ENCODE assay signal across 24 cellular contexts in genomic region chr7:124275411-124275810, GRCh38.
DNase-seq lines count a peak whose midpoint lies in the region; ATAC-seq and TF ChIP-seq lines count a peak whose summit lies in the region.
"Had no signal": no experiment of that assay in that cellular context is flagged by ENCODE, and none has a peak within 500 bp of the region (broad histone marks: within the 10 kb centered on the region; RNA-seq: fewer than 3 reads in every experiment).

No MANE protein-coding gene starts in this region.

- DNase-seq in IMR-90 = peak; percentile 9
- DNase-seq in NCI-H345 (lab: John Stamatoyannopoulos, UW) = peak; percentile 56
- peak; percentile 93 for DNase-seq in SK-MEL-5 (ENCODE audit: low read depth, low spot score)
- DNase-seq in BE2C = no peak
- DNase-seq in NOMO-1 treated with dmso at 0.1 percent for 144 hours (lab: John Stamatoyannopoulos, UW; ENCODE audit: unreplicated experiment) = no peak
- DNase-seq: activated CD4-positive, CD25-positive, alpha-beta regulatory T cell; activated naive CD4-positive, alpha-beta T cell treated with Interleukin-2 at 50 U/mL for 16 hours; dorsolateral prefrontal cortex; GOT3; immature natural killer cell; KG1; NCI-H2029; NCI-H446; SIG-M5; stimulated activated CD4-positive, alpha-beta T cell treated with anti-CD3 and anti-CD28 coated beads, Interleukin-4, amount 100 ng/mL, for 4 hours; substantia nigra; T-cell; upper lobe of left lung had no signal

- no peak overlapping the region for H3K56ac ChIP-seq in IMR-90 (ENCODE audit: extremely low read depth, insufficient read depth, low read length)

- CTCF ChIA-PET in IMR-90 (lab: Yijun Ruan, JAX) = interaction anchor here (1.2 kb wide), 1 partner anchor 11 kb away, joined by 3 read pairs; no protein-coding TSS in a partner anchor

- no peak overlapping the region for H3K4me2 ChIP-seq in IMR-90 (ENCODE audit: low read depth, low read length)
- H3K4me2 ChIP-seq: hepatocyte had no signal

- H2BK5ac ChIP-seq in IMR-90 (ENCODE audit: low read depth, low read length, poor library complexity, severe bottlenecking) = no peak overlapping the region

- H3K14ac ChIP-seq in IMR-90 (replicated peaks; ENCODE audit: low read depth, low read length) = no peak overlapping the region

- H4K8ac ChIP-seq in IMR-90 (ENCODE audit: low read depth in 2 of 2, low read length in 2 of 2) = no peak overlapping the region

- H3K27me3 ChIP-seq in IMR-90 (ENCODE audit: control insufficient read depth, insufficient read depth, low read length) = no peaks in the 10 kb centered on the region
- no peaks in the 10 kb centered on the region for H3K27me3 ChIP-seq in BE2C
- H3K27me3 ChIP-seq: adrenal gland, dorsolateral prefrontal cortex, gastroesophageal sphincter, hepatocyte, upper lobe of left lung had no signal

- H3K4ac ChIP-seq in IMR-90 (ENCODE audit: low read depth, low read length) = no peak overlapping the region

- no peak overlapping the region for H2BK20ac ChIP-seq in IMR-90 (ENCODE audit: low read depth, low read length)

- POLR2A ChIA-PET in IMR-90 (lab: Charles Lee; ENCODE audit: unreplicated experiment) = no interaction called here

- H4K20me1 ChIP-seq in IMR-90 (ENCODE audit: insufficient read depth, low read length) = no peaks in the 10 kb centered on the region

- TF ChIP-seq POLR2A in IMR-90 (IDR thresholded peaks at IDR 0.05; ENCODE audit: low read depth, low read length) = no peak

- WGBS in IMR-90 (ENCODE audit: extremely low coverage in 2 of 2, insufficient read length in 1 of 2), 2 experiments = no CpG with 5 or more reads among the region's 3 CpGs

- ATAC-seq in IMR-90 (ENCODE audit: low read depth) (no peak; the same call in 1 of the 2 replicates), HG03521 (IDR thresholded peaks at IDR 0.05; ENCODE audit: unreplicated experiment) (no peak), HG02870 (IDR thresholded peaks at IDR 0.05; ENCODE audit: unreplicated experiment) (no peak)
- ATAC-seq: gastroesophageal sphincter; stimulated activated memory B cell treated with anti-CD40 and anti-IgM and Interleukin-4, amounts not matched to agents 10 μg/mL and 1 μg/mL and 100 μg/mL, for 72 hours; T-cell had no signal

- H3K9ac ChIP-seq in IMR-90 (ENCODE audit: low read depth, low read length) = no peak overlapping the region

- no peak overlapping the region for H2AFZ ChIP-seq in IMR-90 (replicated peaks; ENCODE audit: low read length, poor library complexity)
- H2AFZ ChIP-seq: hepatocyte had no signal

- H2BK15ac ChIP-seq in IMR-90 (ENCODE audit: low read depth, low read length) = no peak overlapping the region

- H3K9me1 ChIP-seq in IMR-90 (ENCODE audit: insufficient read depth, low read length) = no peaks in the 10 kb centered on the region

- no peaks in the 10 kb centered on the region for H3K9me3 ChIP-seq in IMR-90 (ENCODE audit: control insufficient read depth, insufficient read depth, low read length)
- H3K9me3 ChIP-seq in BE2C = no peaks in the 10 kb centered on the region
- H3K9me3 ChIP-seq: adrenal gland, gastroesophageal sphincter, upper lobe of left lung had no signal

- no peak overlapping the region for H3K27ac ChIP-seq in IMR-90 (ENCODE audit: insufficient read depth, low read length)
- H3K27ac ChIP-seq: adrenal gland, dorsolateral prefrontal cortex, gastroesophageal sphincter, hepatocyte, upper lobe of left lung had no signal

- no peak overlapping the region for H2AK9ac ChIP-seq in IMR-90 (replicated peaks; ENCODE audit: low read depth, low read length, poor library complexity)

- no peak overlapping the region for H3K23ac ChIP-seq in IMR-90 (ENCODE audit: low read depth, low read length)

- no peaks in the 10 kb centered on the region for H3K79me1 ChIP-seq in IMR-90 (ENCODE audit: low read depth in 1 of 2, low read length in 2 of 2)

- intact Hi-C loops in IMR-90 (cut with micrococcal nuclease) = no loop called here

- H3K4me1 ChIP-seq in IMR-90 (ENCODE audit: control insufficient read depth, insufficient read depth, low read length) = 0 out of 2 replicates have a peak, but pooled peaks cover 1% of the 10 kb centered on the region
- H3K4me1 ChIP-seq in BE2C = no peaks in the 10 kb centered on the region
- H3K4me1 ChIP-seq: adrenal gland, gastroesophageal sphincter, upper lobe of left lung had no signal

- H4K5ac ChIP-seq in IMR-90 (ENCODE audit: low read depth, low read length) = no peak overlapping the region

- no peak overlapping the region for H4K91ac ChIP-seq in IMR-90 (ENCODE audit: insufficient read depth, low read depth, low read length)

- no peak overlapping the region for H2BK120ac ChIP-seq in IMR-90 (ENCODE audit: low read depth, low read length)

- H3K18ac ChIP-seq in IMR-90 (ENCODE audit: low read depth, low read length) = no peak overlapping the region

- H2AK5ac ChIP-seq in IMR-90 (ENCODE audit: low read depth, low read length) = no peak overlapping the region

- no peaks in the 10 kb centered on the region for H3K36me3 ChIP-seq in IMR-90 (ENCODE audit: control insufficient read depth, insufficient read depth, low read length)
- H3K36me3 ChIP-seq in BE2C = no peaks in the 10 kb centered on the region
- H3K36me3 ChIP-seq: adrenal gland, gastroesophageal sphincter, upper lobe of left lung had no signal

- dilution Hi-C loops in IMR-90 (cut with HindIII; ENCODE audit: low sequenced_read_pairs, unreplicated experiment) = no loop called here

- TF ChIP-seq CTCF in IMR-90 (conservative IDR thresholded peaks at IDR 0.05; ENCODE audit: low read depth, low read length) (no peak), BE2C (IDR thresholded peaks at IDR 0.05; ENCODE audit: low read depth, low read length) (no peak)

- in situ Hi-C loops in IMR-90 (cut with MboI; ENCODE audit: low sequenced_read_pairs) = no loop called here
- in situ Hi-C loops in SK-MEL-5 (cut with HindIII; ENCODE audit: low pct_unique_long_range_greater_than_20kb, low sequenced_read_pairs) = no loop called here

- TF ChIP-seq RAD21 in IMR-90 (IDR thresholded peaks at IDR 0.05; ENCODE audit: low read length) = no peak

- H3K4me3 ChIP-seq in IMR-90 (ENCODE audit: insufficient read depth, low read depth, low read length) = no peak overlapping the region
- no peak overlapping the region for H3K4me3 ChIP-seq in BE2C (ENCODE audit: low read depth, low read length)
- H3K4me3 ChIP-seq: adrenal gland, dorsolateral prefrontal cortex, gastroesophageal sphincter, hepatocyte, upper lobe of left lung had no signal

- BruUV-seq in IMR-90 (replicated peaks; lab: Mats Ljungman, UMichigan) = no TSS peak

TF ChIP-seq in IMR-90, 13 proteins besides CTCF, POLR2A, EP300 and RAD21:
- TF ChIP-seq, protein P1, sequence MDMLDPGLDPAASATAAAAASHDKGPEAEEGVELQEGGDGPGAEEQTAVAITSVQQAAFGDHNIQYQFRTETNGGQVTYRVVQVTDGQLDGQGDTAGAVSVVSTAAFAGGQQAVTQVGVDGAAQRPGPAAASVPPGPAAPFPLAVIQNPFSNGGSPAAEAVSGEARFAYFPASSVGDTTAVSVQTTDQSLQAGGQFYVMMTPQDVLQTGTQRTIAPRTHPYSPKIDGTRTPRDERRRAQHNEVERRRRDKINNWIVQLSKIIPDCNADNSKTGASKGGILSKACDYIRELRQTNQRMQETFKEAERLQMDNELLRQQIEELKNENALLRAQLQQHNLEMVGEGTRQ (IDR thresholded peaks at IDR 0.05; ENCODE audit: low read depth, low read length) = no peak
- TF ChIP-seq MAFK (IDR thresholded peaks at IDR 0.05; ENCODE audit: low read depth, low read length) = no peak
- no peak for TF ChIP-seq CHD1 (IDR thresholded peaks at IDR 0.05; ENCODE audit: low read depth, low read length)
- TF ChIP-seq, protein P2, sequence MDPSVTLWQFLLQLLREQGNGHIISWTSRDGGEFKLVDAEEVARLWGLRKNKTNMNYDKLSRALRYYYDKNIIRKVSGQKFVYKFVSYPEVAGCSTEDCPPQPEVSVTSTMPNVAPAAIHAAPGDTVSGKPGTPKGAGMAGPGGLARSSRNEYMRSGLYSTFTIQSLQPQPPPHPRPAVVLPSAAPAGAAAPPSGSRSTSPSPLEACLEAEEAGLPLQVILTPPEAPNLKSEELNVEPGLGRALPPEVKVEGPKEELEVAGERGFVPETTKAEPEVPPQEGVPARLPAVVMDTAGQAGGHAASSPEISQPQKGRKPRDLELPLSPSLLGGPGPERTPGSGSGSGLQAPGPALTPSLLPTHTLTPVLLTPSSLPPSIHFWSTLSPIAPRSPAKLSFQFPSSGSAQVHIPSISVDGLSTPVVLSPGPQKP (IDR thresholded peaks at IDR 0.05; ENCODE audit: borderline replicate concordance, low read depth, low read length) = no peak

Comparison
In these comparisons a context has a peak if more than half of its experiments do, and no peak if none do; other contexts are left out.
1. DNase-seq: peak in IMR-90 (single experiment), NCI-H345 (single experiment) and SK-MEL-5 (single experiment); none in BE2C (single experiment) and NOMO-1 treated with dmso at 0.1 percent for 144 hours (single experiment).